Comparison of ENCODE assay signal across 23 cellular contexts in genomic region chr7:42096262-42096661, GRCh38.
DNase-seq lines count a peak whose midpoint lies in the region; ATAC-seq and TF ChIP-seq lines count a peak whose summit lies in the region.
"Had no signal": no experiment of that assay in that cellular context is flagged by ENCODE, and none has a peak within 500 bp of the region (broad histone marks: within the 10 kb centered on the region; RNA-seq: fewer than 3 reads in every experiment).

No MANE protein-coding gene starts in this region.

- H3K27me3 ChIP-seq in BLaER1 treated with 17β-estradiol and CSF1 and Interleukin-3, amounts not matched to agents 10 nM and 100 nM: no peaks in the 10 kb centered on the region
- H3K27me3 ChIP-seq in PC-3 (ENCODE audit: low read length) (no peaks in the 10 kb centered on the region), psoas muscle (ENCODE audit: insufficient read depth in 3 of 3, low read length in 2 of 3) (no peaks in the 10 kb centered on the region), MM.1S (replicated peaks; ENCODE audit: insufficient read depth, low read length) (no peaks in the 10 kb centered on the region)
- H3K27me3 ChIP-seq: ascending aorta, tibial nerve had no signal

- H3K4me3 Mint-ChIP-seq in glutamatergic neuron (ENCODE audit: unreplicated experiment): peak overlapping the region; percentile 2
- H3K4me3 Mint-ChIP-seq: activated CD4-positive, alpha-beta memory T cell treated with anti-CD3 and anti-CD28 coated beads for 36 hours; activated naive CD4-positive, alpha-beta T cell treated with anti-CD3 and anti-CD28 coated beads, Interleukin-2, amount 10 ng/mL, durations not matched to agents 7 days and 5 days; activated T-cell treated with anti-CD3 and anti-CD28 coated beads, Interleukin-2, amount 50 U/mL, for 24 hours; GM23338; stimulated activated memory B cell treated with anti-CD40 and anti-IgM and Interleukin-4, amounts not matched to agents 10 μg/mL and 1 μg/mL and 100 μg/mL, for 72 hours; T-helper 1 cell treated with Interleukin-12 subunit alpha and Interleukin-12 subunit beta and Interleukin-4 antibody, amounts not matched to agents 30 μg/mL and 1 μg/mL, for 36 hours had no signal

- peaks cover 8% of the 10 kb centered on the region for H3K27me3 Mint-ChIP-seq in glutamatergic neuron (ENCODE audit: unreplicated experiment)
- H3K27me3 Mint-ChIP-seq: activated CD4-positive, alpha-beta memory T cell treated with anti-CD3 and anti-CD28 coated beads for 36 hours; activated naive CD4-positive, alpha-beta T cell treated with anti-CD3 and anti-CD28 coated beads, Interleukin-2, amount 10 ng/mL, durations not matched to agents 7 days and 5 days; activated T-cell treated with anti-CD3 and anti-CD28 coated beads, Interleukin-2, amount 50 U/mL, for 24 hours had no signal

- H4K20me1 ChIP-seq in BLaER1 treated with 17β-estradiol and CSF1 and Interleukin-3, amounts not matched to agents 10 nM and 100 nM: no peaks in the 10 kb centered on the region
- H4K20me1 ChIP-seq in PC-3 (ENCODE audit: low read length): no peaks in the 10 kb centered on the region
- H4K20me1 ChIP-seq in MM.1S (ENCODE audit: insufficient read depth, low read length): no peaks in the 10 kb centered on the region

- peak overlapping the region in 4 of 11 experiments; percentile 7 to 38 (median 27); a peak in 4 of 22 replicates for H3K27ac ChIP-seq in BLaER1 treated with 17β-estradiol and CSF1 and Interleukin-3, amounts not matched to agents 10 nM and 100 nM
- H3K27ac ChIP-seq in PC-3 (ENCODE audit: low read length) (peak overlapping the region; percentile 81), psoas muscle (peak overlapping the region; percentile 50), MM.1S (ENCODE audit: low read length) (no peak overlapping the region)
- H3K27ac ChIP-seq: ascending aorta, WERI-Rb-1 had no signal

- peaks cover 41% of the 10 kb centered on the region for H3K4me1 Mint-ChIP-seq in glutamatergic neuron (ENCODE audit: low read depth, unreplicated experiment)
- H3K4me1 Mint-ChIP-seq: activated naive CD4-positive, alpha-beta T cell treated with anti-CD3 and anti-CD28 coated beads, Interleukin-2, amount 10 ng/mL, durations not matched to agents 7 days and 5 days; stimulated activated memory B cell treated with anti-CD40 and anti-IgM and Interleukin-4, amounts not matched to agents 10 μg/mL and 1 μg/mL and 100 μg/mL, for 72 hours had no signal

- 49 to 64% (median 52%) methylated on average over 8 of the region's 8 CpGs for WGBS in psoas muscle, 3 donors

- peak overlapping the region; percentile 2 for H3K27ac Mint-ChIP-seq in glutamatergic neuron (ENCODE audit: unreplicated experiment)
- H3K27ac Mint-ChIP-seq: activated CD4-positive, alpha-beta memory T cell treated with anti-CD3 and anti-CD28 coated beads for 36 hours; activated naive CD4-positive, alpha-beta T cell treated with anti-CD3 and anti-CD28 coated beads, Interleukin-2, amount 10 ng/mL, durations not matched to agents 7 days and 5 days; activated T-cell treated with anti-CD3 and anti-CD28 coated beads, Interleukin-2, amount 50 U/mL, for 24 hours; GM23338; progenitor cell of endocrine pancreas; stimulated activated memory B cell treated with anti-CD40 and anti-IgM and Interleukin-4, amounts not matched to agents 10 μg/mL and 1 μg/mL and 100 μg/mL, for 72 hours; T-helper 1 cell treated with Interleukin-12 subunit alpha and Interleukin-12 subunit beta and Interleukin-4 antibody, amounts not matched to agents 30 μg/mL and 1 μg/mL, for 36 hours had no signal

- peaks cover 8% of the 10 kb centered on the region for H3K9me3 Mint-ChIP-seq in glutamatergic neuron (ENCODE audit: unreplicated experiment)
- H3K9me3 Mint-ChIP-seq: activated CD4-positive, alpha-beta memory T cell treated with anti-CD3 and anti-CD28 coated beads for 36 hours; activated naive CD4-positive, alpha-beta T cell treated with anti-CD3 and anti-CD28 coated beads, Interleukin-2, amount 10 ng/mL, durations not matched to agents 7 days and 5 days; activated T-cell treated with anti-CD3 and anti-CD28 coated beads, Interleukin-2, amount 50 U/mL, for 24 hours; stimulated activated memory B cell treated with anti-CD40 and anti-IgM and Interleukin-4, amounts not matched to agents 10 μg/mL and 1 μg/mL and 100 μg/mL, for 72 hours; T-helper 1 cell treated with Interleukin-12 subunit alpha and Interleukin-12 subunit beta and Interleukin-4 antibody, amounts not matched to agents 30 μg/mL and 1 μg/mL, for 36 hours had no signal

- no peaks in the 10 kb centered on the region for H3K9me3 ChIP-seq in BLaER1 treated with 17β-estradiol and CSF1 and Interleukin-3, amounts not matched to agents 10 nM and 100 nM (replicated peaks in 1 of 11)
- H3K9me3 ChIP-seq in PC-3 (ENCODE audit: low read length) (no peaks in the 10 kb centered on the region), psoas muscle (no peaks in the 10 kb centered on the region), MM.1S (replicated peaks; ENCODE audit: insufficient read depth, low read length) (no peaks in the 10 kb centered on the region)
- H3K9me3 ChIP-seq: ascending aorta, tibial nerve had no signal

- intact Hi-C loops in PC-3 (cut with micrococcal nuclease) (no loop called here), psoas muscle (cut with DNase I) (no loop called here)

- H2AFZ ChIP-seq in PC-3 (ENCODE audit: low read length): no peak overlapping the region
- no peak overlapping the region for H2AFZ ChIP-seq in MM.1S (ENCODE audit: low read length)
- H2AFZ ChIP-seq: GM23338 had no signal

- peak overlapping the region in 9 of 11 experiments; percentile 23 to 65 (median 56); a peak in 14 of 22 replicates for H3K4me2 ChIP-seq in BLaER1 treated with 17β-estradiol and CSF1 and Interleukin-3, amounts not matched to agents 10 nM and 100 nM
- H3K4me2 ChIP-seq in PC-3 (ENCODE audit: low read length): no peak overlapping the region
- no peak overlapping the region for H3K4me2 ChIP-seq in MM.1S (ENCODE audit: low read depth, low read length)
- H3K4me2 ChIP-seq: GM23338 had no signal

- H3F3A ChIP-seq in PC-3 (ENCODE audit: low read length, unreplicated experiment) (no peaks in the 10 kb centered on the region), MM.1S (ENCODE audit: insufficient read depth, low read length) (no peaks in the 10 kb centered on the region)

- DNase-seq in PC-3 (no peak), glutamatergic neuron (no peak), psoas muscle (no peak), dermis blood vessel endothelial cell (no peak), MM.1S (no peak), NAMALWA (ENCODE audit: low spot score) (no peak)
- DNase-seq in activated naive CD4-positive, alpha-beta T cell (lab: John Stamatoyannopoulos, UW): no peak
- DNase-seq: activated CD4-positive, alpha-beta memory T cell treated with anti-CD3 and anti-CD28 coated beads for 36 hours; activated naive CD4-positive, alpha-beta T cell treated with anti-CD3 and anti-CD28 coated beads, Interleukin-2, amount 10 ng/mL, durations not matched to agents 7 days and 5 days; activated T-cell treated with anti-CD3 and anti-CD28 coated beads, Interleukin-2, amount 50 U/mL, for 24 hours; EL; foreskin melanocyte; left colon; NCI-H2029; SHP77 treated with DMSO at 0.1 percent for 48 hours; WERI-Rb-1 had no signal

- POLR2A ChIA-PET in PC-3 (lab: Charles Lee; ENCODE audit: unreplicated experiment): no interaction called here

- no TSS peak for BruUV-seq in PC-3 (replicated peaks; lab: Mats Ljungman, UMichigan)

- no peak for ATAC-seq in PC-3
- ATAC-seq in psoas muscle: peak; percentile 28 to 60 (median 55)
- ATAC-seq: GM23338; left colon; stimulated activated memory B cell treated with anti-CD40 and anti-IgM and Interleukin-4, amounts not matched to agents 10 μg/mL and 1 μg/mL and 100 μg/mL, for 72 hours had no signal

- H3K79me2 ChIP-seq in PC-3 (ENCODE audit: low read length) (no peaks in the 10 kb centered on the region), MM.1S (ENCODE audit: low read length) (no peaks in the 10 kb centered on the region)

- TF ChIP-seq CTCF in PC-3 (conservative IDR thresholded peaks at IDR 0.05; ENCODE audit: low read depth, low read length): no peak
- TF ChIP-seq CTCF in glutamatergic neuron (IDR thresholded peaks at IDR 0.05; ENCODE audit: partially characterized antibody, unreplicated experiment): no peak
- no peak for TF ChIP-seq CTCF in psoas muscle (IDR thresholded peaks at IDR 0.05)
- no peak for TF ChIP-seq CTCF in MM.1S (IDR thresholded peaks at IDR 0.05; ENCODE audit: low read length)

- H3K9ac ChIP-seq in BLaER1 treated with 17β-estradiol and CSF1 and Interleukin-3, amounts not matched to agents 10 nM and 100 nM: no peak overlapping the region
- H3K9ac ChIP-seq in PC-3 (ENCODE audit: low read length) (peak overlapping the region; percentile 48; the same call in 1 of the 2 replicates), MM.1S (ENCODE audit: low read length) (no peak overlapping the region)

- CTCF ChIA-PET in PC-3 (lab: Charles Lee): no interaction called here

- H3K4me3 ChIP-seq in BLaER1 treated with 17β-estradiol and CSF1 and Interleukin-3, amounts not matched to agents 10 nM and 100 nM: no peak overlapping the region
- H3K4me3 ChIP-seq in PC-3 (ENCODE audit: low read length): no peak overlapping the region
- no peak overlapping the region for H3K4me3 ChIP-seq in psoas muscle
- no peak overlapping the region for H3K4me3 ChIP-seq in MM.1S (ENCODE audit: low read length)
- H3K4me3 ChIP-seq: ascending aorta, GM23338, tibial nerve had no signal

- H3K36me3 ChIP-seq in BLaER1 treated with 17β-estradiol and CSF1 and Interleukin-3, amounts not matched to agents 10 nM and 100 nM: 0 out of 22 replicates have a peak, but pooled peaks cover 0 to 6% (median 0%) of the 10 kb centered on the region in 11 experiments
- no peaks in the 10 kb centered on the region for H3K36me3 ChIP-seq in PC-3 (ENCODE audit: low read depth, low read length)
- no peaks in the 10 kb centered on the region for H3K36me3 ChIP-seq in psoas muscle (ENCODE audit: insufficient read depth in 1 of 2, low read depth in 1 of 2)
- H3K36me3 ChIP-seq in MM.1S (replicated peaks; ENCODE audit: insufficient read depth, low read length): no peaks in the 10 kb centered on the region
- H3K36me3 ChIP-seq: ascending aorta, tibial nerve, WERI-Rb-1 had no signal

- H3K9me2 ChIP-seq in PC-3 (replicated peaks; ENCODE audit: low read length) (no peaks in the 10 kb centered on the region), MM.1S (replicated peaks; ENCODE audit: insufficient read depth, low read length) (no peaks in the 10 kb centered on the region)

- H3K36me3 Mint-ChIP-seq in glutamatergic neuron (ENCODE audit: unreplicated experiment): peaks cover 12% of the 10 kb centered on the region
- H3K36me3 Mint-ChIP-seq: activated CD4-positive, alpha-beta memory T cell treated with anti-CD3 and anti-CD28 coated beads for 36 hours; activated naive CD4-positive, alpha-beta T cell treated with anti-CD3 and anti-CD28 coated beads, Interleukin-2, amount 10 ng/mL, durations not matched to agents 7 days and 5 days; stimulated activated memory B cell treated with anti-CD40 and anti-IgM and Interleukin-4, amounts not matched to agents 10 μg/mL and 1 μg/mL and 100 μg/mL, for 72 hours had no signal

- peaks cover 7 to 59% (median 32%) of the 10 kb centered on the region in 10 experiments; a peak in 18 of 20 replicates for H3K4me1 ChIP-seq in BLaER1 treated with 17β-estradiol and CSF1 and Interleukin-3, amounts not matched to agents 10 nM and 100 nM
- peaks cover 61% of the 10 kb centered on the region for H3K4me1 ChIP-seq in PC-3 (ENCODE audit: insufficient read depth, low read length)
- peaks cover 23% of the 10 kb centered on the region for H3K4me1 ChIP-seq in psoas muscle
- no peaks in the 10 kb centered on the region for H3K4me1 ChIP-seq in MM.1S (ENCODE audit: low read length)

Comparison
In these comparisons a context has a peak if more than half of its experiments do, and no peak if none do; other contexts are left out.
1. H3K4me2 ChIP-seq: peak in BLaER1 treated with 17β-estradiol and CSF1 and Interleukin-3, amounts not matched to agents 10 nM and 100 nM (9 of 11); none in PC-3 (single experiment) and MM.1S (single experiment).